In the genomic region with DNA sequence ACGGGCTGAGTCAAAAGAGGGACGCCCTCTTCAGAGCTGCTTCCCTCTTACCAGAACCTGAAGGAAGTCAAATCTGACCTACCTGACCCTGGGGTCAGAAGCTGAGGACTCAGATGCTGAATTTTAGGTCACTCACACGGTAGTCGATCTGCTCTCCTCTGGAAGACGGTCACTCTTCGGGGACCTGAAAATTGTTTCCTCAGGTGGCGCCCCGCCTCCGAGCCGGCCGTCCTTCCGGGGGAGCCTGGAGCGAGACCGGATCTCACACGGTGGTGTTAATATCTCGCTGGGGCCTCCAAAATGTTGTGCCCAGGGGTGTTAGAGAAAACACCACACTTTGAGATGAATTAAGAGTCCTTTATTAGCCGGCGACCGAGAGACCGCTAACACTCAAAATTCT, we compare ENCODE assay signal across 15 cellular contexts.
DNase-seq lines count a peak whose midpoint lies in the region; ATAC-seq lines count a peak whose summit lies in the region.
"Had no signal": no experiment of that assay in that cellular context is flagged by ENCODE, and none has a peak within 500 bp of the region (broad histone marks: within the 10 kb centered on the region; RNA-seq: fewer than 3 reads in every experiment).

No MANE protein-coding gene starts in this region.

- H3K79me2 ChIP-seq in mesendoderm (ENCODE audit: control insufficient read depth, insufficient read depth, low read length), result no peaks in the 10 kb centered on the region

- 95% methylated on average over 20 of the region's 20 CpGs for WGBS in HUES64
- no CpG with 5 or more reads among the region's 20 CpGs for WGBS in mesendoderm (ENCODE audit: extremely low coverage, insufficient coverage, low lambda C conversion rate)

- H3K27ac ChIP-seq in HUES64 (ENCODE audit: low read depth, low read length) (peak overlapping the region; percentile 18; the same call in 1 of the 2 replicates), mesendoderm (ENCODE audit: low read depth, low read length) (peak overlapping the region; percentile 84)
- H3K27ac ChIP-seq: BLaER1 treated with 17β-estradiol and CSF1 and Interleukin-3, amounts not matched to agents 10 nM and 100 nM had no signal

- no peak overlapping the region for H2BK15ac ChIP-seq in mesendoderm (replicated peaks; ENCODE audit: low read depth)

- no peak overlapping the region for H3K23ac ChIP-seq in mesendoderm (ENCODE audit: low read length)

- ATAC-seq in left colon (no peak), HG02885 (IDR thresholded peaks at IDR 0.05; ENCODE audit: poor library complexity, unreplicated experiment) (no peak)
- ATAC-seq: CD8-positive, alpha-beta T cell; GM23338; HCT116 had no signal

- intact Hi-C loops in left colon (cut with DNase I, micrococcal nuclease), result no loop called here

- no peak overlapping the region for H3K9ac ChIP-seq in HUES64 (ENCODE audit: low read depth, low read length)
- peak overlapping the region; percentile 47 for H3K9ac ChIP-seq in mesendoderm (ENCODE audit: low read length)
- H3K9ac ChIP-seq: BLaER1 treated with 17β-estradiol and CSF1 and Interleukin-3, amounts not matched to agents 10 nM and 100 nM had no signal

- H3K4me3 ChIP-seq in H7 (ENCODE audit: insufficient read depth, low read depth, low read length), result peak overlapping the region; percentile 60; the same call in 1 of the 2 replicates
- H3K4me3 ChIP-seq in HUES64 (ENCODE audit: low read length), result no peak overlapping the region
- no peak overlapping the region for H3K4me3 ChIP-seq in mesendoderm (ENCODE audit: low read length)
- H3K4me3 ChIP-seq: BLaER1 treated with 17β-estradiol and CSF1 and Interleukin-3, amounts not matched to agents 10 nM and 100 nM; GM23338 had no signal

- peak overlapping the region; percentile 48 for H2AK5ac ChIP-seq in mesendoderm (ENCODE audit: low read length)

- H4K5ac ChIP-seq in mesendoderm (ENCODE audit: low read length), result no peak overlapping the region

- H3K36me3 ChIP-seq in H7 (replicated peaks; ENCODE audit: control insufficient read depth, insufficient read depth, low read length), result no peaks in the 10 kb centered on the region
- no peaks in the 10 kb centered on the region for H3K36me3 ChIP-seq in HUES64 (ENCODE audit: insufficient read depth, low read length)
- no peaks in the 10 kb centered on the region for H3K36me3 ChIP-seq in mesendoderm (ENCODE audit: control insufficient read depth, insufficient read depth, low read length)
- H3K36me3 ChIP-seq: BLaER1 treated with 17β-estradiol and CSF1 and Interleukin-3, amounts not matched to agents 10 nM and 100 nM had no signal

- H2BK120ac ChIP-seq in mesendoderm (ENCODE audit: low read depth, low read length), result peak overlapping the region; percentile 83

- H3K27me3 ChIP-seq in H7 (ENCODE audit: control insufficient read depth, insufficient read depth, low read length) (no peaks in the 10 kb centered on the region), HUES64 (ENCODE audit: insufficient read depth, low read length) (no peaks in the 10 kb centered on the region), mesendoderm (ENCODE audit: insufficient read depth, low read length, poor library complexity) (no peaks in the 10 kb centered on the region)
- H3K27me3 ChIP-seq: BLaER1 treated with 17β-estradiol and CSF1 and Interleukin-3, amounts not matched to agents 10 nM and 100 nM had no signal

- H2BK5ac ChIP-seq in mesendoderm (ENCODE audit: low read length), result peak overlapping the region; percentile 96

- peak overlapping the region; percentile 99 for H4K8ac ChIP-seq in mesendoderm (ENCODE audit: low read depth, low read length)

- peak overlapping the region; percentile 100 for H3K18ac ChIP-seq in mesendoderm (ENCODE audit: low read length)

- H3K4me2 ChIP-seq in mesendoderm (ENCODE audit: low read length), result no peak overlapping the region
- H3K4me2 ChIP-seq: BLaER1 treated with 17β-estradiol and CSF1 and Interleukin-3, amounts not matched to agents 10 nM and 100 nM; GM23338 had no signal

- DNase-seq in H7 (no peak), mesendoderm (peak; percentile 63), left colon (no peak)
- DNase-seq in activated T-cell treated with anti-CD3 and anti-CD28 coated beads, Interleukin-2, amount 50 U/mL, for 48 hours, result no peak
- DNase-seq: Calu3; CD8-positive, alpha-beta T cell; DMS53; DND-41; EL; HFFc6 had no signal

- H3K4me1 ChIP-seq in HUES64 (ENCODE audit: insufficient read depth, low read length) (0 out of 2 replicates have a peak, but pooled peaks cover 3% of the 10 kb centered on the region), mesendoderm (ENCODE audit: control insufficient read depth, low read depth, low read length) (no peaks in the 10 kb centered on the region)
- H3K4me1 ChIP-seq: BLaER1 treated with 17β-estradiol and CSF1 and Interleukin-3, amounts not matched to agents 10 nM and 100 nM had no signal

- peak overlapping the region; percentile 82 for H3K56ac ChIP-seq in mesendoderm (ENCODE audit: low read length)

- H3K79me1 ChIP-seq in mesendoderm (ENCODE audit: low read length), result no peaks in the 10 kb centered on the region

- peaks cover 5% of the 10 kb centered on the region; the same call in 1 of the 2 replicates for H3K9me3 ChIP-seq in HUES64 (ENCODE audit: insufficient read depth, low read depth, low read length)

- H3K4ac ChIP-seq in mesendoderm (ENCODE audit: low read depth, low read length), result peak overlapping the region; percentile 92
